In the genomic region with DNA sequence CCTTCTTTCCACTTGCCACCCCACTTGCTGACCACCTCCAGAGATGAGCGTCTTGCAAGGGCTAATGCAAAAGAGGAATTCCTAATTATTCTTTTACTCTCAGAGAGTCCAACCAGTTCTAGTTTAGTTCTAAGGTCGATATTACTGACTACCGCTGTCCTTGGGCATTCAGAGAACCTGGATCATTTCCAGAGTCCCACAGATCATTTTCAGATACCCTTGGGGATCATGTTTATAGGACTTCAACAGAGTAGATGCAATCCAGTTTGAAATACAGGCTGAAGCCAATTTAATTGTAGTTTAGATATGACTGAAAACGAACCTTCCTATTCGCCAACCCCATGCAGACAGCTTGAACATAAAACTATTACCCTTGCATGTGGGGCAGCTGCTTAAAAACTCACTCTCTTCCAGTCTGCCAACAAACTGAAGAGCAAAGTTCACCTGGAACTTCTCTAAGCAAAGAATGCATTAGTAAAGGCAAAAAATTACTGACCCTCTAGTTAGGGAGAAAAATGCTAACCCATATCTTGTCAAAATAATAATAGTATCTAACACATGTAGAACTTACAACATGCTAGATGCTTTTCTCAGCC, we compare ENCODE assay signal across 31 cellular contexts. TPM values are rescaled to one million over a fixed set of nuclear protein-coding genes. Genes with fewer than 3 reads are reported as not detected.
A peak's percentile ranks its signal among the peaks of the same experiment; 100 is the strongest.
DNase-seq lines count a peak whose midpoint lies in the region; ATAC-seq and TF ChIP-seq lines count a peak whose summit lies in the region.
"Had no signal": no experiment of that assay in that cellular context is flagged by ENCODE, and none has a peak within 500 bp of the region (broad histone marks: within the 10 kb centered on the region; RNA-seq: fewer than 3 reads in every experiment).

No MANE protein-coding gene starts in this region.

- POLR2A ChIA-PET in A673 (lab: Charles Lee; ENCODE audit: low non-redundant PET) = no interaction called here
- POLR2A ChIA-PET in activated CD8-positive, alpha-beta T cell treated with anti-CD3 and anti-CD28 coated beads for 36 hours (lab: Charles Lee) = no interaction called here

- DNase-seq in A673 (ENCODE audit: low spot score) (peak; percentile 32), body of pancreas (no peak), NCI-H2227 treated with DMSO at 0.1 percent for 48 hours (lab: John Stamatoyannopoulos, UW) (no peak), MG63 (no peak), NCI-H82 (lab: John Stamatoyannopoulos, UW) (no peak)
- no peak for DNase-seq in activated CD8-positive, alpha-beta T cell treated with anti-CD3 and anti-CD28 coated beads for 36 hours
- DNase-seq: ACHN; activated gamma-delta T cell treated with Interleukin-2 at 50 U/mL for 16 hours; activated naive CD8-positive, alpha-beta T cell treated with anti-CD3 and anti-CD28 coated beads, Interleukin-2, amount 50 U/mL, for 24 hours; activated T-cell treated with anti-CD3 and anti-CD28 coated beads, Interleukin-2, amount 50 U/mL, for 1 hour; Caco-2; DMS79; effector CD4-positive, alpha-beta T cell; hypothalamus; KG1; NCI-H1436; NCI-H446; OCI-M1; SHP77; stimulated activated naive CD8-positive, alpha-beta T cell treated with anti-CD3 and anti-CD28 coated beads, Interleukin-15, amount 100 ng/mL, for 72 hours; upper lobe of left lung had no signal

- no peaks in the 10 kb centered on the region for H3K4me1 Mint-ChIP-seq in activated CD8-positive, alpha-beta T cell treated with anti-CD3 and anti-CD28 coated beads for 36 hours (ENCODE audit: low read depth)
- H3K4me1 Mint-ChIP-seq: activated naive CD8-positive, alpha-beta T cell treated with anti-CD3 and anti-CD28 coated beads, Interleukin-2, amount 50 U/mL, for 24 hours; stimulated activated naive CD8-positive, alpha-beta T cell treated with anti-CD3 and anti-CD28 coated beads, Interleukin-15, amount 100 ng/mL, for 72 hours had no signal

- H3K4me3 ChIP-seq in A673 (ENCODE audit: low read depth, low read length, poor library complexity, severe bottlenecking) (peak overlapping the region; percentile 12), body of pancreas (no peak overlapping the region), liver (ENCODE audit: low read depth in 1 of 3, low read length in 3 of 3) (peak overlapping the region in 2 of 3 donors; percentile 30 to 52), skin epidermis (no peak overlapping the region), MG63 (no peak overlapping the region)
- H3K4me3 ChIP-seq: BLaER1 treated with 17β-estradiol and CSF1 and Interleukin-3, amounts not matched to agents 10 nM and 100 nM; upper lobe of left lung had no signal

- no peak overlapping the region for H3K4me3 Mint-ChIP-seq in activated CD8-positive, alpha-beta T cell treated with anti-CD3 and anti-CD28 coated beads for 36 hours
- H3K4me3 Mint-ChIP-seq: activated naive CD8-positive, alpha-beta T cell treated with anti-CD3 and anti-CD28 coated beads, Interleukin-2, amount 50 U/mL, for 24 hours; stimulated activated naive CD8-positive, alpha-beta T cell treated with anti-CD3 and anti-CD28 coated beads, Interleukin-15, amount 100 ng/mL, for 72 hours had no signal

- ATAC-seq in body of pancreas = peak; percentile 40
- ATAC-seq in activated CD8-positive, alpha-beta T cell treated with anti-CD3 and anti-CD28 coated beads for 36 hours = no peak
- ATAC-seq: activated CD4-positive, CD25-positive, alpha-beta regulatory T cell treated with anti-CD3 and anti-CD28 coated beads, Interleukin-2, amount 50 U/mL, for 24 hours; activated naive CD8-positive, alpha-beta T cell treated with anti-CD3 and anti-CD28 coated beads, Interleukin-2, amount 50 U/mL, for 24 hours; stimulated activated naive CD8-positive, alpha-beta T cell treated with anti-CD3 and anti-CD28 coated beads, Interleukin-15, amount 100 ng/mL, for 72 hours had no signal

- no peak for TF ChIP-seq CTCF in A673 (conservative IDR thresholded peaks at IDR 0.05; ENCODE audit: low read depth, low read length)
- no peak for TF ChIP-seq CTCF in body of pancreas (IDR thresholded peaks at IDR 0.05)
- TF ChIP-seq CTCF in liver (IDR thresholded peaks at IDR 0.05; ENCODE audit: low read depth, low read length, missing input control) = no peak
- no peak for TF ChIP-seq CTCF in activated CD8-positive, alpha-beta T cell treated with anti-CD3 and anti-CD28 coated beads for 36 hours (IDR thresholded peaks at IDR 0.05)

- BruUV-seq in A673 (replicated peaks; lab: Mats Ljungman, UMichigan) = no TSS peak

- H3K36me3 ChIP-seq in A673 (ENCODE audit: insufficient read depth, low read length, poor library complexity, severe bottlenecking) (no peaks in the 10 kb centered on the region), body of pancreas (replicated peaks in 1 of 2; ENCODE audit: insufficient read depth in 1 of 2, low read depth in 2 of 2) (no peaks in the 10 kb centered on the region), liver (ENCODE audit: control insufficient read depth in 4 of 4, insufficient read depth in 3 of 4, low read depth in 1 of 4, low read length in 3 of 4) (no peaks in the 10 kb centered on the region), MG63 (no peaks in the 10 kb centered on the region)
- H3K36me3 ChIP-seq: BLaER1 treated with 17β-estradiol and CSF1 and Interleukin-3, amounts not matched to agents 10 nM and 100 nM; brain microvascular endothelial cell; upper lobe of left lung had no signal

- CTCF ChIA-PET in A673 (lab: Charles Lee) = no interaction called here
- CTCF ChIA-PET in activated CD8-positive, alpha-beta T cell treated with anti-CD3 and anti-CD28 coated beads for 36 hours (lab: Charles Lee) = no interaction called here

- no peaks in the 10 kb centered on the region for H3K9me3 Mint-ChIP-seq in activated CD8-positive, alpha-beta T cell treated with anti-CD3 and anti-CD28 coated beads for 36 hours
- H3K9me3 Mint-ChIP-seq: activated naive CD8-positive, alpha-beta T cell treated with anti-CD3 and anti-CD28 coated beads, Interleukin-2, amount 50 U/mL, for 24 hours; stimulated activated naive CD8-positive, alpha-beta T cell treated with anti-CD3 and anti-CD28 coated beads, Interleukin-15, amount 100 ng/mL, for 72 hours had no signal

- peak overlapping the region; percentile 28 to 69 for H3K9ac ChIP-seq in liver (ENCODE audit: low read depth in 1 of 2, low read length in 2 of 2)
- H3K9ac ChIP-seq: BLaER1 treated with 17β-estradiol and CSF1 and Interleukin-3, amounts not matched to agents 10 nM and 100 nM had no signal

- intact Hi-C loops in A673 (cut with micrococcal nuclease; ENCODE audit: unreplicated experiment) = loop anchor here (5.0 kb wide), 1 partner anchor 145 kb away; no protein-coding TSS in a partner anchor
- intact Hi-C loops in body of pancreas (cut with DNase I) = no loop called here
- intact Hi-C loops in activated CD8-positive, alpha-beta T cell treated with anti-CD3 and anti-CD28 coated beads for 36 hours (cut with micrococcal nuclease) = no loop called here

- WGBS in body of pancreas, 2 donors = 14 to 19% methylated on average over 5 of the region's 5 CpGs
- 25% methylated on average over 5 of the region's 5 CpGs for WGBS in liver

- H3K27me3 Mint-ChIP-seq in activated CD8-positive, alpha-beta T cell treated with anti-CD3 and anti-CD28 coated beads for 36 hours = peaks cover 13% of the 10 kb centered on the region
- H3K27me3 Mint-ChIP-seq: stimulated activated naive CD8-positive, alpha-beta T cell treated with anti-CD3 and anti-CD28 coated beads, Interleukin-15, amount 100 ng/mL, for 72 hours had no signal

- no peak for TF ChIP-seq POLR2A in body of pancreas (IDR thresholded peaks at IDR 0.05)

- TF ChIP-seq RAD21 in liver (IDR thresholded peaks at IDR 0.05) = peak; percentile 6 to 28

- H3K4me1 ChIP-seq in A673 (ENCODE audit: insufficient read depth, low read length, poor library complexity, severe bottlenecking) (peaks cover 30% of the 10 kb centered on the region), body of pancreas (peaks cover 13% of the 10 kb centered on the region), liver (ENCODE audit: control insufficient read depth in 4 of 4, insufficient read depth in 4 of 4, low read length in 3 of 4) (peaks cover 7 to 68% (median 35%) of the 10 kb centered on the region in 4 donors)
- H3K4me1 ChIP-seq: upper lobe of left lung had no signal

- no peaks in the 10 kb centered on the region for H3K36me3 Mint-ChIP-seq in activated CD8-positive, alpha-beta T cell treated with anti-CD3 and anti-CD28 coated beads for 36 hours (ENCODE audit: low read depth)

- no peak overlapping the region for H3K27ac Mint-ChIP-seq in activated CD8-positive, alpha-beta T cell treated with anti-CD3 and anti-CD28 coated beads for 36 hours
- H3K27ac Mint-ChIP-seq: activated naive CD8-positive, alpha-beta T cell treated with anti-CD3 and anti-CD28 coated beads, Interleukin-2, amount 50 U/mL, for 24 hours; stimulated activated naive CD8-positive, alpha-beta T cell treated with anti-CD3 and anti-CD28 coated beads, Interleukin-15, amount 100 ng/mL, for 72 hours had no signal

- H3K9me3 ChIP-seq in A673 (ENCODE audit: low read depth, low read length, poor library complexity, severe bottlenecking) (no peaks in the 10 kb centered on the region), body of pancreas (no peaks in the 10 kb centered on the region), liver (ENCODE audit: control insufficient read depth in 4 of 4, low read length in 3 of 4) (no peaks in the 10 kb centered on the region), MG63 (no peaks in the 10 kb centered on the region)
- H3K9me3 ChIP-seq: BLaER1 treated with 17β-estradiol and CSF1 and Interleukin-3, amounts not matched to agents 10 nM and 100 nM; Caco-2; upper lobe of left lung had no signal

- H3K27ac ChIP-seq in A673 (ENCODE audit: low read depth, low read length, poor library complexity, severe bottlenecking) (peak overlapping the region; percentile 57), body of pancreas (peak overlapping the region in 2 of 4 donors; percentile 19 to 32), liver (ENCODE audit: low read depth in 1 of 2, low read length in 2 of 2) (peak overlapping the region; percentile 85 to 94), skin epidermis (peak overlapping the region in 13 of 21 experiments; percentile 2 to 80 (median 59))
- H3K27ac ChIP-seq: brain microvascular endothelial cell had no signal

- H3K27me3 ChIP-seq in A673 (replicated peaks; ENCODE audit: insufficient read depth, low read depth, low read length, poor library complexity) = no peaks in the 10 kb centered on the region
- no peaks in the 10 kb centered on the region for H3K27me3 ChIP-seq in body of pancreas
- no peaks in the 10 kb centered on the region for H3K27me3 ChIP-seq in liver (ENCODE audit: control insufficient read depth in 4 of 4, insufficient read depth in 4 of 4, low read length in 3 of 4)
- H3K27me3 ChIP-seq in MG63 = no peaks in the 10 kb centered on the region
- H3K27me3 ChIP-seq: BLaER1 treated with 17β-estradiol and CSF1 and Interleukin-3, amounts not matched to agents 10 nM and 100 nM; brain microvascular endothelial cell; upper lobe of left lung had no signal

RNA-seq across cellular contexts. Expression of a gene that starts 22.4 kb away (rescaled TPM):
- 2.4 and 4.3 TPM in 2 replicates for total RNA-seq in A673 (2021)
- total RNA-seq in body of pancreas = 10 to 100 TPM; 16.6 to 26.4 TPM
- total RNA-seq in liver = 10 to 100 TPM in 1 of 2 donors, 1 to 10 TPM in 1; 4.0 to 11.7 TPM
- 1 to 10 TPM; 1.2 to 4.1 TPM for polyA plus RNA-seq in liver
- under 1 TPM; 0.07 to 0.69 TPM for total RNA-seq in activated CD8-positive, alpha-beta T cell treated with anti-CD3 and anti-CD28 coated beads for 36 hours
- 0.44 and 1.8 TPM in 2 replicates for total RNA-seq in MG63 (2014; rRNA removed; shearing (Covaris generic); ENCODE audit: low replicate concordance)

RNA-seq across cellular contexts. Expression of a gene that starts 53.7 kb away (rescaled TPM):
- not detected in 2 replicates for total RNA-seq in A673 (2021)
- not detected for total RNA-seq in body of pancreas
- not detected for total RNA-seq in liver
- polyA plus RNA-seq in liver = not detected
- total RNA-seq in activated CD8-positive, alpha-beta T cell treated with anti-CD3 and anti-CD28 coated beads for 36 hours = not detected
- total RNA-seq in MG63 (2014; rRNA removed; shearing (Covaris generic); ENCODE audit: low replicate concordance) = not detected in 2 replicates
- total RNA-seq: Caco-2, chondrocyte, epithelial cell of proximal tubule, HT1080, myocyte, pulmonary artery endothelial cell had no signal

RNA-seq across cellular contexts. Expression of a gene that starts 55.8 kb away (rescaled TPM):
- total RNA-seq in A673 (2021) (114 and 134 TPM in 2 replicates), body of pancreas (10 to 100 TPM in 1 of 2 donors, 1 to 10 TPM in 1; 9.2 to 12.7 TPM), liver (10 to 100 TPM in 1 of 2 donors, 1 to 10 TPM in 1; 8.0 to 25.9 TPM)
- 1 to 10 TPM; 1.2 to 2.3 TPM for polyA plus RNA-seq in liver
- total RNA-seq in activated CD8-positive, alpha-beta T cell treated with anti-CD3 and anti-CD28 coated beads for 36 hours = not detected
- 1.2 and 2.0 TPM in 2 replicates for total RNA-seq in MG63 (2014; rRNA removed; shearing (Covaris generic); ENCODE audit: low replicate concordance)

Comparison
In these comparisons a context has a peak if more than half of its experiments do, and no peak if none do; other contexts are left out.
1. H3K4me3 ChIP-seq: peak in A673 (single experiment) and liver (2 of 3); none in body of pancreas (0 of 2), skin epidermis (0 of 7) and MG63 (single experiment).